ENCODE assay signal across 19 cellular contexts in the genomic region with DNA sequence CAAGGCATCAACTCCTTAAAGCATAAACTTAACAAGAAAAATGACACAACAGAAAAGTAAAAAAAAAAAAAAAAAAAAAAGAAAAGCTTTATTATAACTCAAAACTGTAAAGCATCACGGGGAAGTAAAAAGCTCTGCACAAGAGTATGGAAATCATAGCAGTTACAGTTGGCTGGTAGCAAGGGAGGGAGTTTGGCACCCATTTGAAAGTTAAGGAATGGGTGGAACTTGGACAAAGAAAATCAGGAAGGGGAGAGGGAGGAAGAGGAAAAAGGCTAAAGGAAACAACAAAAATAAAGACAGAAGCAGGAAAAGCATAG. TPM values are rescaled to one million over a fixed set of nuclear protein-coding genes. Genes with fewer than 3 reads are reported as not detected.
DNase-seq lines count a peak whose midpoint lies in the region; ATAC-seq and TF ChIP-seq lines count a peak whose summit lies in the region.
"Had no signal": no experiment of that assay in that cellular context is flagged by ENCODE, and none has a peak within 500 bp of the region (broad histone marks: within the 10 kb centered on the region; RNA-seq: fewer than 3 reads in every experiment).

No MANE protein-coding gene starts in this region.

- H3K9ac ChIP-seq in SK-N-SH: no peak overlapping the region

- CTCF ChIA-PET in SK-N-SH (lab: Yijun Ruan, JAX): interaction anchor here (0.7 to 1.9 kb wide), 4 partner anchors 45 to 356 kb away, joined by 3 to 5 read pairs (median 3); no protein-coding TSS in a partner anchor
- CTCF ChIA-PET in CD8-positive, alpha-beta T cell (lab: Charles Lee): interaction anchor here (0.7 to 2.5 kb wide), 3 partner anchors 14 to 110 kb away, joined by 3 to 18 read pairs (median 3); no protein-coding TSS in a partner anchor

- no peak for DNase-seq in SK-N-SH
- DNase-seq in CD8-positive, alpha-beta T cell: no peak
- no peak for DNase-seq in ascending aorta (ENCODE audit: low spot score in 2 of 2)
- no peak for DNase-seq in memory B cell (ENCODE audit: low spot score in 2 of 2)
- no peak for DNase-seq in dermis blood vessel endothelial cell
- DNase-seq in GM13976 (ENCODE audit: low spot score): no peak
- DNase-seq: activated CD8-positive, alpha-beta memory T cell treated with anti-CD3 and anti-CD28 coated beads, Interleukin-2, amount 50 U/mL, for 48 hours; activated naive CD8-positive, alpha-beta T cell treated with anti-CD3 and anti-CD28 coated beads, Interleukin-2, amount 10 ng/mL, durations not matched to agents 7 days and 5 days; endodermal cell; NCI-H2107; occipital lobe; stimulated activated CD4-positive, alpha-beta T cell treated with anti-CD3 and anti-CD28 coated beads, Interleukin-2, amount 100 ng/mL, for 48 hours; thyroid gland had no signal

- peaks cover 46 to 76% of the 10 kb centered on the region in 2 experiments for H3K4me1 ChIP-seq in SK-N-SH (ENCODE audit: control insufficient read depth in 1 of 2, insufficient read depth in 2 of 2, low read depth in 1 of 2, low read length in 1 of 2)
- peaks cover 53% of the 10 kb centered on the region for H3K4me1 ChIP-seq in CD8-positive, alpha-beta T cell (ENCODE audit: insufficient read depth, low read length)
- H3K4me1 ChIP-seq in ascending aorta: peaks cover 32 to 87% of the 10 kb centered on the region in 2 donors

- whole genome bisulfite sequencing in SK-N-SH (ENCODE audit: low lambda C conversion rate): 98% methylated on average over 1 of the region's 1 CpG

- H3K27me3 ChIP-seq in SK-N-SH (ENCODE audit: insufficient read depth) (no peaks in the 10 kb centered on the region), ascending aorta (no peaks in the 10 kb centered on the region)
- no peaks in the 10 kb centered on the region for H3K27me3 ChIP-seq in CD8-positive, alpha-beta T cell (ENCODE audit: insufficient read depth, low read length)
- H3K27me3 ChIP-seq: thyroid gland had no signal

- H3K27ac ChIP-seq in SK-N-SH (ENCODE audit: low read depth in 2 of 2, low read length in 1 of 2) (no peak overlapping the region; a peak in 1 of 4 replicates), ascending aorta (peak overlapping the region; percentile 27 to 96)
- H3K27ac ChIP-seq in CD8-positive, alpha-beta T cell (ENCODE audit: low read depth, low read length): no peak overlapping the region
- H3K27ac ChIP-seq: 22Rv1, C4-2B had no signal

- ATAC-seq in SK-N-SH treated with all-trans-retinoic acid at 6 μM for 48 hours (no peak), memory B cell (ENCODE audit: low read depth) (no peak), esophagus mucosa (no peak)
- no peak for ATAC-seq in CD8-positive, alpha-beta T cell
- ATAC-seq: WTC11 had no signal

- H3K9me3 ChIP-seq in SK-N-SH (no peaks in the 10 kb centered on the region), ascending aorta (no peaks in the 10 kb centered on the region)
- no peaks in the 10 kb centered on the region for H3K9me3 ChIP-seq in CD8-positive, alpha-beta T cell (ENCODE audit: low read length)
- H3K9me3 ChIP-seq: thyroid gland had no signal

- H2AFZ ChIP-seq in SK-N-SH (ENCODE audit: low read depth): no peak overlapping the region

- H3K4me3 Mint-ChIP-seq in CD8-positive, alpha-beta T cell: no peak overlapping the region
- no peak overlapping the region for H3K4me3 Mint-ChIP-seq in memory B cell
- H3K4me3 Mint-ChIP-seq: activated naive CD8-positive, alpha-beta T cell treated with anti-CD3 and anti-CD28 coated beads, Interleukin-2, amount 10 ng/mL, durations not matched to agents 7 days and 5 days; central memory CD8-positive, alpha-beta T cell; endodermal cell; WTC11 had no signal

- POLR2A ChIA-PET in SK-N-SH (lab: Yijun Ruan, JAX): interaction anchor here (0.7 kb wide), 1 partner anchor 33 kb away, joined by 3 read pairs; no protein-coding TSS in a partner anchor
- POLR2A ChIA-PET in CD8-positive, alpha-beta T cell (lab: Charles Lee): interaction anchor here (0.6 to 5.6 kb wide), 6 partner anchors 9 to 222 kb away, joined by 3 to 55 read pairs (median 4); partner anchors contain the start of gene KLF7

- H3K36me3 ChIP-seq in SK-N-SH (replicated peaks in 1 of 2; ENCODE audit: control insufficient read depth in 1 of 2, insufficient read depth in 2 of 2, low read length in 1 of 2): peaks cover 1 to 22% of the 10 kb centered on the region in 2 experiments
- H3K36me3 ChIP-seq in CD8-positive, alpha-beta T cell (ENCODE audit: insufficient read depth, low read length): no peaks in the 10 kb centered on the region
- no peaks in the 10 kb centered on the region for H3K36me3 ChIP-seq in ascending aorta
- H3K36me3 ChIP-seq: thyroid gland had no signal

- H3K4me3 ChIP-seq in SK-N-SH (ENCODE audit: low read depth in 2 of 2, low read length in 1 of 2) (no peak overlapping the region), ascending aorta (no peak overlapping the region)
- H3K4me3 ChIP-seq in CD8-positive, alpha-beta T cell (ENCODE audit: low read depth, low read length): no peak overlapping the region
- H3K4me3 ChIP-seq: thyroid gland had no signal

- H4K20me1 ChIP-seq in SK-N-SH (ENCODE audit: insufficient read depth): peaks cover 100% of the 10 kb centered on the region

- H3K4me1 Mint-ChIP-seq in CD8-positive, alpha-beta T cell (ENCODE audit: low read depth): peaks cover 83% of the 10 kb centered on the region
- H3K4me1 Mint-ChIP-seq in memory B cell: peaks cover 49% of the 10 kb centered on the region
- H3K4me1 Mint-ChIP-seq: central memory CD8-positive, alpha-beta T cell had no signal

- no peak for TF ChIP-seq CTCF in SK-N-SH (IDR thresholded peaks at IDR 0.05)
- TF ChIP-seq CTCF in CD8-positive, alpha-beta T cell (IDR thresholded peaks at IDR 0.05): no peak
- TF ChIP-seq CTCF in ascending aorta (IDR thresholded peaks at IDR 0.05): no peak
- no peak for TF ChIP-seq CTCF in GM13976 (IDR thresholded peaks at IDR 0.05; ENCODE audit: borderline replicate concordance, control extremely low read depth, extremely low read depth, insufficient read depth, missing control alignments)

- no peak for TF ChIP-seq EP300 in SK-N-SH (IDR thresholded peaks at IDR 0.05; ENCODE audit: borderline replicate concordance in 1 of 2, low read depth in 1 of 2, low read length in 1 of 2)

- no peaks in the 10 kb centered on the region for H3K9me3 Mint-ChIP-seq in CD8-positive, alpha-beta T cell
- peaks cover 1% of the 10 kb centered on the region for H3K9me3 Mint-ChIP-seq in memory B cell
- H3K9me3 Mint-ChIP-seq: activated naive CD8-positive, alpha-beta T cell treated with anti-CD3 and anti-CD28 coated beads, Interleukin-2, amount 10 ng/mL, durations not matched to agents 7 days and 5 days; central memory CD8-positive, alpha-beta T cell; endodermal cell; WTC11 had no signal

- no peaks in the 10 kb centered on the region for H3K27me3 Mint-ChIP-seq in CD8-positive, alpha-beta T cell (ENCODE audit: low read depth)
- no peaks in the 10 kb centered on the region for H3K27me3 Mint-ChIP-seq in memory B cell
- H3K27me3 Mint-ChIP-seq: activated naive CD8-positive, alpha-beta T cell treated with anti-CD3 and anti-CD28 coated beads, Interleukin-2, amount 10 ng/mL, durations not matched to agents 7 days and 5 days had no signal

- intact Hi-C loops in CD8-positive, alpha-beta T cell (cut with DNase I, micrococcal nuclease): no loop called here
- intact Hi-C loops in ascending aorta (cut with DNase I): no loop called here

- peaks cover 100% of the 10 kb centered on the region for H3K79me2 ChIP-seq in SK-N-SH (ENCODE audit: insufficient read depth)

- H3K9me2 ChIP-seq in SK-N-SH: no peaks in the 10 kb centered on the region

- in situ Hi-C loops in GM13976 (cut with MboI; ENCODE audit: low sequenced_read_pairs, unreplicated experiment): no loop called here

- peaks cover 15% of the 10 kb centered on the region for H3F3A ChIP-seq in SK-N-SH (replicated peaks; ENCODE audit: insufficient read depth)

- peaks cover 4% of the 10 kb centered on the region for H3K36me3 Mint-ChIP-seq in CD8-positive, alpha-beta T cell
- peaks cover 6% of the 10 kb centered on the region for H3K36me3 Mint-ChIP-seq in memory B cell
- H3K36me3 Mint-ChIP-seq: WTC11 had no signal

- H3K4me2 ChIP-seq in SK-N-SH: peak overlapping the region; percentile 10; the same call in 1 of the 2 replicates

- peak overlapping the region; percentile 46 for H3K27ac Mint-ChIP-seq in CD8-positive, alpha-beta T cell
- H3K27ac Mint-ChIP-seq in memory B cell: peak overlapping the region; percentile 14
- H3K27ac Mint-ChIP-seq: activated naive CD8-positive, alpha-beta T cell treated with anti-CD3 and anti-CD28 coated beads, Interleukin-2, amount 10 ng/mL, durations not matched to agents 7 days and 5 days; WTC11 had no signal

- no peak for TF ChIP-seq RAD21 in SK-N-SH (IDR thresholded peaks at IDR 0.05; ENCODE audit: low read length)

TF ChIP-seq in SK-N-SH, 30 proteins besides CTCF, POLR2A, EP300 and RAD21 (continues in another document):
- TF ChIP-seq NRF1 (IDR thresholded peaks at IDR 0.05; ENCODE audit: low read depth, low read length) (no peak), GATA2 (CRISPR knock-in tag; IDR thresholded peaks at IDR 0.05) (no peak), PBX3 (IDR thresholded peaks at IDR 0.05) (no peak), YY1 (IDR thresholded peaks at IDR 0.05; ENCODE audit: low read depth) (no peak)

TF ChIP-seq in SK-N-SH treated with all-trans-retinoic acid at 6 μM for 48 hours, 23 proteins besides CTCF, POLR2A, EP300 and RAD21:
- TF ChIP-seq TOX (CRISPR knock-in tag; IDR thresholded peaks at IDR 0.05; ENCODE audit: borderline replicate concordance) (no peak), ZNF70 (CRISPR knock-in tag; IDR thresholded peaks at IDR 0.05) (no peak), ZFP3 (CRISPR knock-in tag; IDR thresholded peaks at IDR 0.05) (no peak), TCF4 (CRISPR knock-in tag; IDR thresholded peaks at IDR 0.05; ENCODE audit: borderline replicate concordance) (no peak), ZNF565 (CRISPR knock-in tag; conservative IDR thresholded peaks at IDR 0.05; ENCODE audit: low read depth) (no peak), ISL1 (CRISPR knock-in tag; IDR thresholded peaks at IDR 0.05) (no peak), ARNTL (CRISPR knock-in tag; IDR thresholded peaks at IDR 0.05; ENCODE audit: borderline replicate concordance, low read depth) (no peak), ZC3H10 (CRISPR knock-in tag; IDR thresholded peaks at IDR 0.05) (no peak)

RNA-seq across cellular contexts. Expression of gene KLF7, which starts 8.6 kb away (rescaled TPM):
- 7.5 and 12.8 TPM in 2 replicates for polyA plus RNA-seq in SK-N-SH (2012; rRNA removed)
- polyA plus RNA-seq in SK-N-SH (2012; cell fraction: cytosol; rRNA removed): 4.9 and 5.2 TPM in 2 replicates
- polyA plus RNA-seq in SK-N-SH (2012; cell fraction: nucleus; rRNA removed): 12.9 and 16.8 TPM in 2 replicates
- total RNA-seq in CD8-positive, alpha-beta T cell: 10 to 100 TPM; 62.1 to 66.6 TPM
- total RNA-seq in ascending aorta: 17.0 TPM
- total RNA-seq in esophagus mucosa: 20.1 TPM
- 14.0 and 20.7 TPM in 2 replicates for total RNA-seq in dermis blood vessel endothelial cell

Comparison
In these comparisons a context has a peak if more than half of its experiments do, and no peak if none do; other contexts are left out.
1. H3K27ac ChIP-seq: peak in ascending aorta (2 of 2); none in SK-N-SH (0 of 2) and CD8-positive, alpha-beta T cell (single experiment).